In genomic region chr2:77520981-77521380, GRCh38 we compare ENCODE assay signal across 1 cellular context.
TF ChIP-seq lines count a peak whose summit lies in the region.

No MANE protein-coding gene starts in this region.

TF ChIP-seq in SK-N-SH, 30 proteins besides CTCF, POLR2A, EP300 and RAD21 (continued from another document):
- TF ChIP-seq, protein P1, sequence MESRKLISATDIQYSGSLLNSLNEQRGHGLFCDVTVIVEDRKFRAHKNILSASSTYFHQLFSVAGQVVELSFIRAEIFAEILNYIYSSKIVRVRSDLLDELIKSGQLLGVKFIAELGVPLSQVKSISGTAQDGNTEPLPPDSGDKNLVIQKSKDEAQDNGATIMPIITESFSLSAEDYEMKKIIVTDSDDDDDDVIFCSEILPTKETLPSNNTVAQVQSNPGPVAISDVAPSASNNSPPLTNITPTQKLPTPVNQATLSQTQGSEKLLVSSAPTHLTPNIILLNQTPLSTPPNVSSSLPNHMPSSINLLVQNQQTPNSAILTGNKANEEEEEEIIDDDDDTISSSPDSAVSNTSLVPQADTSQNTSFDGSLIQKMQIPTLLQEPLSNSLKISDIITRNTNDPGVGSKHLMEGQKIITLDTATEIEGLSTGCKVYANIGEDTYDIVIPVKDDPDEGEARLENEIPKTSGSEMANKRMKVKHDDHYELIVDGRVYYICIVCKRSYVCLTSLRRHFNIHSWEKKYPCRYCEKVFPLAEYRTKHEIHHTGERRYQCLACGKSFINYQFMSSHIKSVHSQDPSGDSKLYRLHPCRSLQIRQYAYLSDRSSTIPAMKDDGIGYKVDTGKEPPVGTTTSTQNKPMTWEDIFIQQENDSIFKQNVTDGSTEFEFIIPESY (IDR thresholded peaks at IDR 0.05; ENCODE audit: borderline replicate concordance, low read depth), result no peak
- no peak for TF ChIP-seq MEF2A (IDR thresholded peaks at IDR 0.05; ENCODE audit: borderline replicate concordance, low read depth)
